Comparison of ENCODE assay signal across 16 cellular contexts in genomic region chr14:63677891-63678379, GRCh38.
DNase-seq lines count a peak whose midpoint lies in the region; ATAC-seq, FAIRE-seq and TF ChIP-seq lines count a peak whose summit lies in the region.
"Had no signal": no experiment of that assay in that cellular context is flagged by ENCODE, and none has a peak within 500 bp of the region (broad histone marks: within the 10 kb centered on the region; RNA-seq: fewer than 3 reads in every experiment).

No MANE protein-coding gene starts in this region.

- peaks cover 18% of the 10 kb centered on the region for H3K36me3 Mint-ChIP-seq in T-helper 2 cell treated with Interferon-gamma antibody and Interleukin-4, amounts not matched to agents 5 μg/mL and 100 μg/mL, for 36 hours (ENCODE audit: low read depth)

- H3K9me3 Mint-ChIP-seq in T-helper 2 cell treated with Interferon-gamma antibody and Interleukin-4, amounts not matched to agents 5 μg/mL and 100 μg/mL, for 36 hours: no peaks in the 10 kb centered on the region
- H3K9me3 Mint-ChIP-seq: activated CD8-positive, alpha-beta T cell treated with anti-CD3 and anti-CD28 coated beads for 36 hours; H9 had no signal

- H3K4me1 Mint-ChIP-seq in T-helper 2 cell treated with Interferon-gamma antibody and Interleukin-4, amounts not matched to agents 5 μg/mL and 100 μg/mL, for 36 hours (ENCODE audit: low read depth): peaks cover 7% of the 10 kb centered on the region
- H3K4me1 Mint-ChIP-seq: H9 had no signal

- ATAC-seq in activated CD4-positive, CD25-positive, alpha-beta regulatory T cell treated with anti-CD3 and anti-CD28 coated beads, Interleukin-2, amount 50 U/mL, for 24 hours: no peak
- ATAC-seq: activated CD8-positive, alpha-beta T cell treated with anti-CD3 and anti-CD28 coated beads for 36 hours had no signal

- H3K4me1 ChIP-seq in parathyroid adenoma: no peaks in the 10 kb centered on the region
- H3K4me1 ChIP-seq: spleen had no signal

- no peak overlapping the region for H2AFZ ChIP-seq in parathyroid adenoma

- no peaks in the 10 kb centered on the region for H3K36me3 ChIP-seq in parathyroid adenoma (ENCODE audit: control insufficient read depth, insufficient read depth, low read length)

- no peak overlapping the region for H3K9ac ChIP-seq in parathyroid adenoma

- TF ChIP-seq CTCF in LNCaP clone FGC (IDR thresholded peaks at IDR 0.05; ENCODE audit: control insufficient read depth, extremely low read depth, insufficient read depth): no peak
- no peak for TF ChIP-seq CTCF in parathyroid adenoma (IDR thresholded peaks at IDR 0.05)

- FAIRE-seq in endometrium (lab: Jason Lieb, UNC): peak; percentile 99

- no peaks in the 10 kb centered on the region for H3K27me3 ChIP-seq in parathyroid adenoma (ENCODE audit: control insufficient read depth, insufficient read depth, low read length)
- H3K27me3 ChIP-seq: spleen had no signal

- H3K27me3 Mint-ChIP-seq in T-helper 2 cell treated with Interferon-gamma antibody and Interleukin-4, amounts not matched to agents 5 μg/mL and 100 μg/mL, for 36 hours (ENCODE audit: low read depth): no peaks in the 10 kb centered on the region
- H3K27me3 Mint-ChIP-seq: activated CD8-positive, alpha-beta T cell treated with anti-CD3 and anti-CD28 coated beads for 36 hours had no signal

- H3K4me3 Mint-ChIP-seq in T-helper 2 cell treated with Interferon-gamma antibody and Interleukin-4, amounts not matched to agents 5 μg/mL and 100 μg/mL, for 36 hours: no peak overlapping the region
- H3K4me3 Mint-ChIP-seq: activated CD8-positive, alpha-beta T cell treated with anti-CD3 and anti-CD28 coated beads for 36 hours; H9 had no signal

- H3K27ac ChIP-seq in parathyroid adenoma: no peak overlapping the region
- H3K27ac ChIP-seq: spleen had no signal

- peak overlapping the region; percentile 37 for H3K4me2 ChIP-seq in parathyroid adenoma (ENCODE audit: low read length)

- peak; percentile 78 for DNase-seq in ELF-1 (ENCODE audit: low read depth, low spot score)
- DNase-seq in LNCaP clone FGC (ENCODE audit: low read depth): peak; percentile 99
- DNase-seq in D341Med (ENCODE audit: low spot score): no peak
- DNase-seq in T-helper 2 cell treated with Interferon-gamma antibody and Interleukin-4, amounts not matched to agents 5 μg/mL and 100 μg/mL, for 36 hours (ENCODE audit: low spot score): no peak
- DNase-seq in stimulated activated naive CD4-positive, alpha-beta T cell (lab: John Stamatoyannopoulos, UW): no peak
- DNase-seq: activated CD8-positive, alpha-beta T cell treated with anti-CD3 and anti-CD28 coated beads for 36 hours; aorta; GDM1; H9; NCI-H2029; RPMI8226; spleen; stimulated activated naive CD4-positive, alpha-beta T cell treated with Interleukin-2 at 50 U/mL for 16 hours had no signal

- no peak overlapping the region for H3K27ac Mint-ChIP-seq in T-helper 2 cell treated with Interferon-gamma antibody and Interleukin-4, amounts not matched to agents 5 μg/mL and 100 μg/mL, for 36 hours
- H3K27ac Mint-ChIP-seq: activated CD8-positive, alpha-beta T cell treated with anti-CD3 and anti-CD28 coated beads for 36 hours; H9 had no signal

- H3K4me3 ChIP-seq in LNCaP clone FGC (ENCODE audit: low read depth, low read length) (no peak overlapping the region), parathyroid adenoma (ENCODE audit: low read depth, low read length) (no peak overlapping the region)
- H3K4me3 ChIP-seq: spleen had no signal

- H3K9me3 ChIP-seq in parathyroid adenoma (ENCODE audit: control insufficient read depth, low read length): no peaks in the 10 kb centered on the region
- H3K9me3 ChIP-seq: spleen had no signal

- H3K79me2 ChIP-seq in parathyroid adenoma: no peaks in the 10 kb centered on the region

Comparison
In these comparisons a context has a peak if more than half of its experiments do, and no peak if none do; other contexts are left out.
1. DNase-seq: peak in ELF-1 (single experiment) and LNCaP clone FGC (single experiment); none in D341Med (single experiment), T-helper 2 cell treated with Interferon-gamma antibody and Interleukin-4, amounts not matched to agents 5 μg/mL and 100 μg/mL, for 36 hours (single experiment) and stimulated activated naive CD4-positive, alpha-beta T cell (0 of 6).